ENCODE assay signal across 8 cellular contexts in genomic region chr6:85678602-85679444, GRCh38. TPM values are rescaled to one million over a fixed set of nuclear protein-coding genes. Genes with fewer than 3 reads are reported as not detected.
DNase-seq lines count a peak whose midpoint lies in the region; TF ChIP-seq lines count a peak whose summit lies in the region.

No MANE protein-coding gene starts in this region.

- H4K5ac ChIP-seq in H9 (ENCODE audit: insufficient read length, low read depth, low read length): no peak overlapping the region

- H2BK15ac ChIP-seq in H9 (ENCODE audit: low read depth, low read length): no peak overlapping the region

- no peak overlapping the region; the same call in 1 of the 2 replicates for H3K4ac ChIP-seq in H9 (ENCODE audit: low read depth, low read length)

- peaks cover 3% of the 10 kb centered on the region for H4K20me1 ChIP-seq in H9 (ENCODE audit: control insufficient read depth, insufficient read depth, insufficient read length)
- peaks cover 46% of the 10 kb centered on the region for H4K20me1 ChIP-seq in neural progenitor cell (ENCODE audit: low read depth)

- H3T11ph ChIP-seq in H9 (ENCODE audit: low read length): no peak overlapping the region

- no peak overlapping the region for H2BK12ac ChIP-seq in H9 (ENCODE audit: insufficient read length, low read depth, low read length)

- no CpG with 5 or more reads among the region's 82 CpGs for WGBS in H9 (ENCODE audit: extremely low coverage, insufficient read length, low lambda C conversion rate)

- in situ Hi-C loops in G401 (cut with HindIII; ENCODE audit: low sequenced_read_pairs): no loop called here

- peak overlapping the region; percentile 90 for H3K14ac ChIP-seq in H9 (ENCODE audit: insufficient read depth, low read length)

- TF ChIP-seq CTCF in H9 (conservative IDR thresholded peaks at IDR 0.05): no peak
- TF ChIP-seq CTCF in foreskin fibroblast (IDR thresholded peaks at IDR 0.05; ENCODE audit: low read depth, low read length): no peak
- peak; percentile 21 for TF ChIP-seq CTCF in neural progenitor cell (IDR thresholded peaks at IDR 0.05)

- H3K56ac ChIP-seq in H9 (ENCODE audit: insufficient read length, low read depth, low read length): peak overlapping the region; percentile 45

- peak overlapping the region; percentile 97 for H3K18ac ChIP-seq in H9 (ENCODE audit: insufficient read length, low read depth, low read length)

- peak; percentile 100 for TF ChIP-seq POLR2A in Raji (IDR thresholded peaks at IDR 0.05; ENCODE audit: insufficient read depth, low read depth, low read length)

- peak overlapping the region; percentile 81 for H2BK120ac ChIP-seq in H9 (ENCODE audit: low read depth, low read length, poor library complexity, severe bottlenecking)

- H3K4me3 ChIP-seq in foreskin fibroblast (ENCODE audit: low read depth in 1 of 2, low read length in 2 of 2): peak overlapping the region; percentile 83 to 93
- H3K4me3 ChIP-seq in neural progenitor cell: peak overlapping the region; percentile 81
- H3K4me3 ChIP-seq in stomach smooth muscle (ENCODE audit: low read length in 2 of 2): peak overlapping the region; percentile 91

- peaks cover 42 to 48% (median 46%) of the 10 kb centered on the region in 3 experiments for H3K36me3 Mint-ChIP-seq in H9 (ENCODE audit: insufficient read depth in 1 of 3, low read depth in 3 of 3)
- peaks cover 26% of the 10 kb centered on the region for H3K36me3 Mint-ChIP-seq in neural progenitor cell

- H3K9me3 ChIP-seq in H9 (ENCODE audit: control insufficient read depth, low read depth, low read length): no peaks in the 10 kb centered on the region
- no peaks in the 10 kb centered on the region for H3K9me3 ChIP-seq in neural progenitor cell (ENCODE audit: low read depth)
- H3K9me3 ChIP-seq in stomach smooth muscle (ENCODE audit: control insufficient read depth in 2 of 2, low read length in 2 of 2): no peaks in the 10 kb centered on the region

- no peak overlapping the region for H4K91ac ChIP-seq in H9 (ENCODE audit: insufficient read length, low read depth, low read length)

- H3K9me3 Mint-ChIP-seq in H9 (peaks cover 11 to 12% of the 10 kb centered on the region in 2 experiments; a peak in 4 of 5 replicates), neural progenitor cell (no peaks in the 10 kb centered on the region)

- H3K27me3 Mint-ChIP-seq in H9 (ENCODE audit: low read depth): peaks cover 5% of the 10 kb centered on the region; the same call in 1 of the 2 replicates
- H3K27me3 Mint-ChIP-seq in neural progenitor cell (ENCODE audit: insufficient read depth, low read depth): peaks cover 2% of the 10 kb centered on the region

- no peak overlapping the region for H2AFZ ChIP-seq in H9 (ENCODE audit: low read length)
- peak overlapping the region; percentile 79 for H2AFZ ChIP-seq in neural progenitor cell (replicated peaks)

- no peak overlapping the region for H2AK5ac ChIP-seq in H9 (ENCODE audit: insufficient read length, low read length)

- H3K27ac ChIP-seq in H9 (ENCODE audit: insufficient read length, low read depth, low read length) (peak overlapping the region; percentile 65), neural progenitor cell (peak overlapping the region; percentile 83), stomach smooth muscle (ENCODE audit: low read length) (peak overlapping the region; percentile 89)

- H3K27ac Mint-ChIP-seq in H9 (peak overlapping the region; percentile 99 to 100 (median 100)), neural progenitor cell (peak overlapping the region; percentile 99)

- H3K79me2 ChIP-seq in H9 (ENCODE audit: insufficient read depth, low read length) (peaks cover 27% of the 10 kb centered on the region; the same call in 1 of the 2 replicates), neural progenitor cell (ENCODE audit: low read depth) (peaks cover 65% of the 10 kb centered on the region)

- H3K4me1 ChIP-seq in H9 (ENCODE audit: insufficient read depth, low read length) (no peaks in the 10 kb centered on the region), neural progenitor cell (peaks cover 31% of the 10 kb centered on the region), stomach smooth muscle (ENCODE audit: control insufficient read depth, insufficient read depth, low read length) (peaks cover 9% of the 10 kb centered on the region)

- peaks cover 9% of the 10 kb centered on the region for H3K23me2 ChIP-seq in H9 (ENCODE audit: insufficient read length, low read depth, low read length, poor library complexity, severe bottlenecking)

- H3K9ac ChIP-seq in H9 (ENCODE audit: extremely low read depth, insufficient read length, low read length) (peak overlapping the region; percentile 96), neural progenitor cell (peak overlapping the region; percentile 74), stomach smooth muscle (ENCODE audit: low read length in 2 of 2) (peak overlapping the region; percentile 92 to 95)

- peak overlapping the region; percentile 58 for H2BK5ac ChIP-seq in H9 (ENCODE audit: insufficient read length, low read length)

- H3K4me3 Mint-ChIP-seq in H9 (peak overlapping the region; percentile 99 to 100), neural progenitor cell (peak overlapping the region; percentile 100)

- peaks cover 55% of the 10 kb centered on the region for H3F3A ChIP-seq in neural progenitor cell (ENCODE audit: low read depth)

- peak overlapping the region; percentile 34 for H4K8ac ChIP-seq in H9 (replicated peaks; ENCODE audit: insufficient read length, low read depth, low read length)

- H3K4me2 ChIP-seq in H9 (ENCODE audit: insufficient read depth, insufficient read length, low read length) (peak overlapping the region; percentile 93), neural progenitor cell (peak overlapping the region; percentile 97)

- H2BK20ac ChIP-seq in H9 (ENCODE audit: low read depth, low read length, poor library complexity, severe bottlenecking): no peak overlapping the region

- H3K79me1 ChIP-seq in H9 (ENCODE audit: insufficient read depth, low read depth, low read length, poor library complexity, severe bottlenecking): no peaks in the 10 kb centered on the region

- peaks cover 6% of the 10 kb centered on the region for H3K36me3 ChIP-seq in neural progenitor cell
- peaks cover 0 to 5% of the 10 kb centered on the region in 2 donors for H3K36me3 ChIP-seq in stomach smooth muscle (ENCODE audit: control insufficient read depth in 2 of 2, insufficient read depth in 2 of 2, low read length in 2 of 2)

- H3K27me3 ChIP-seq in H9 (ENCODE audit: insufficient read depth, low read length) (no peaks in the 10 kb centered on the region), neural progenitor cell (no peaks in the 10 kb centered on the region), stomach smooth muscle (ENCODE audit: control insufficient read depth in 1 of 2, insufficient read depth in 2 of 2, low read length in 2 of 2) (no peaks in the 10 kb centered on the region)

- H3K4me1 Mint-ChIP-seq in H9 (peaks cover 36 to 37% of the 10 kb centered on the region in 2 experiments), neural progenitor cell (peaks cover 36% of the 10 kb centered on the region)

- H3K23ac ChIP-seq in H9 (ENCODE audit: insufficient read length, low read depth, low read length): no peak overlapping the region

- DNase-seq in G401 (ENCODE audit: low spot score): peak; percentile 100
- DNase-seq in H9: peak; percentile 97
- peak; percentile 99 for DNase-seq in M059J (ENCODE audit: low read depth)
- DNase-seq in activated gamma-delta T cell (lab: John Stamatoyannopoulos, UW): peak; percentile 94
- DNase-seq in foreskin fibroblast: peak; percentile 99 to 100
- peak; percentile 99 for DNase-seq in neural progenitor cell (ENCODE audit: low spot score)

RNA-seq across cellular contexts. Expression of gene SYNCRIP, which starts 36.1 kb away (rescaled TPM):
- 54.3 and 69.6 TPM in 2 replicates for total RNA-seq in G401 (2014; rRNA removed; shearing (Covaris generic))
- total RNA-seq in H9 (2021) (189 and 199 TPM in 2 replicates), neural progenitor cell (ENCODE audit: low replicate concordance) (80.5 and 150 TPM in 2 replicates)
- 71.3 and 107 TPM in 2 replicates for total RNA-seq in M059J (2014; rRNA removed; shearing (Covaris generic))

Comparison
In these comparisons a context has a peak if more than half of its experiments do, and no peak if none do; other contexts are left out.
1. Peak in every context shown above with its lines: DNase-seq, H3K4me3 ChIP-seq and H3K27ac ChIP-seq.